14 cellular contexts compared by ENCODE assay signal in the genomic region with DNA sequence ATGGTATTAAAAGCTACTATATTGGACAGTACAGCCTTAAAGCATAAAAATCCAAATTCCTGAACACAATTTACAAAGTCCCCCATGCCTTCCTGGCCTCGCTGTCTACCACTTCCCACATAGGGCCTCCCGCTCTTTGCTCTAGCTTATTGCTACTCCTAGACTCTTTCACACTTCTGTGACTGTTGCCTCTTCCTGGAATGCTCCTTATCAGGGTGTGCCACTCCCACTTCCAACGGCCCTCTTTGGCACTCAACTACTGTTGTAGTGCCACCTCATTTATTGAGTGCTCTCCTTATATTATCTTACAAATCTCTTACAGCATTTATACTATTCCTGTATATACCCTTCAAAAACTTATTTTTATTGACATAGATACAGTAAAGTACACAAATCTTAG. TPM values are rescaled to one million over a fixed set of nuclear protein-coding genes. Genes with fewer than 3 reads are reported as not detected.
A peak's percentile ranks its signal among the peaks of the same experiment; 100 is the strongest.
DNase-seq lines count a peak whose midpoint lies in the region; ATAC-seq and TF ChIP-seq lines count a peak whose summit lies in the region.
"Had no signal": no experiment of that assay in that cellular context is flagged by ENCODE, and none has a peak within 500 bp of the region (broad histone marks: within the 10 kb centered on the region; RNA-seq: fewer than 3 reads in every experiment).

No MANE protein-coding gene starts in this region.

- H3K27ac ChIP-seq in heart left ventricle (no peak overlapping the region), upper lobe of right lung (no peak overlapping the region)
- H3K27ac ChIP-seq: epithelial cell of prostate, pancreas had no signal

- peak overlapping the region; percentile 49 for H3K4me3 Mint-ChIP-seq in activated T-helper 1 cell treated with anti-CD3 and anti-CD28 coated beads, Interleukin-12 subunit alpha, Interleukin-12 subunit beta, Interleukin-2, Interleukin-4 antibody, amounts not matched to agents 30 ng/mL and 10 ng/mL and 1 ng/mL, durations not matched to agents 14 hours and 24 hours and 36 hours
- H3K4me3 Mint-ChIP-seq in memory B cell = no peak overlapping the region
- H3K4me3 Mint-ChIP-seq in WTC11 = no peak overlapping the region
- H3K4me3 Mint-ChIP-seq: stimulated activated memory B cell treated with anti-CD40 and anti-IgM and Interleukin-4, amounts not matched to agents 10 μg/mL and 1 μg/mL and 100 μg/mL, for 72 hours had no signal

- POLR2A ChIA-PET in WTC11 (lab: Charles Lee) = interaction anchor here (0.7 kb wide), 1 partner anchor 61 kb away, joined by 6 read pairs; no protein-coding TSS in a partner anchor

- peaks cover 4% of the 10 kb centered on the region for H3K9me3 Mint-ChIP-seq in activated T-helper 1 cell treated with anti-CD3 and anti-CD28 coated beads, Interleukin-12 subunit alpha, Interleukin-12 subunit beta, Interleukin-2, Interleukin-4 antibody, amounts not matched to agents 30 ng/mL and 10 ng/mL and 1 ng/mL, durations not matched to agents 14 hours and 24 hours and 36 hours
- H3K9me3 Mint-ChIP-seq in memory B cell = no peaks in the 10 kb centered on the region
- H3K9me3 Mint-ChIP-seq in WTC11 = peaks cover 5% of the 10 kb centered on the region
- H3K9me3 Mint-ChIP-seq: stimulated activated memory B cell treated with anti-CD40 and anti-IgM and Interleukin-4, amounts not matched to agents 10 μg/mL and 1 μg/mL and 100 μg/mL, for 72 hours had no signal

- peaks cover 0 to 3% (median 0%) of the 10 kb centered on the region in 12 donors for H3K9me3 ChIP-seq in heart left ventricle
- H3K9me3 ChIP-seq in upper lobe of right lung = no peaks in the 10 kb centered on the region
- H3K9me3 ChIP-seq: pancreas had no signal

- H3K4me3 ChIP-seq in heart left ventricle (no peak overlapping the region), upper lobe of right lung (no peak overlapping the region)
- H3K4me3 ChIP-seq: pancreas had no signal

- TF ChIP-seq POLR2A in heart left ventricle (IDR thresholded peaks at IDR 0.05) = no peak

- H3K27me3 ChIP-seq in heart left ventricle = no peaks in the 10 kb centered on the region
- H3K27me3 ChIP-seq in upper lobe of right lung = no peaks in the 10 kb centered on the region
- H3K27me3 ChIP-seq: pancreas had no signal

- peak; percentile 45 for DNase-seq in left cardiac atrium
- no peak for DNase-seq in heart left ventricle
- no peak for DNase-seq in activated T-helper 1 cell treated with anti-CD3 and anti-CD28 coated beads, Interleukin-12 subunit alpha, Interleukin-12 subunit beta, Interleukin-2, Interleukin-4 antibody, amounts not matched to agents 30 ng/mL and 10 ng/mL and 1 ng/mL, durations not matched to agents 14 hours and 24 hours and 36 hours (ENCODE audit: low spot score)
- DNase-seq in memory B cell (ENCODE audit: low spot score in 2 of 2) = no peak
- no peak for DNase-seq in upper lobe of right lung
- DNase-seq in WTC11 (ENCODE audit: low spot score) = no peak
- DNase-seq in NCI-H748 (lab: John Stamatoyannopoulos, UW; ENCODE audit: unreplicated experiment) = no peak
- DNase-seq in T-helper 1 cell = no peak
- DNase-seq: anterior cingulate cortex, HCEC 1CT, NCI-H2029, pancreas had no signal

- peak overlapping the region; percentile 65 for H3K27ac Mint-ChIP-seq in activated T-helper 1 cell treated with anti-CD3 and anti-CD28 coated beads, Interleukin-12 subunit alpha, Interleukin-12 subunit beta, Interleukin-2, Interleukin-4 antibody, amounts not matched to agents 30 ng/mL and 10 ng/mL and 1 ng/mL, durations not matched to agents 14 hours and 24 hours and 36 hours
- H3K27ac Mint-ChIP-seq in memory B cell (peak overlapping the region; percentile 7), WTC11 (no peak overlapping the region)
- H3K27ac Mint-ChIP-seq: stimulated activated memory B cell treated with anti-CD40 and anti-IgM and Interleukin-4, amounts not matched to agents 10 μg/mL and 1 μg/mL and 100 μg/mL, for 72 hours had no signal

- H3K4me1 Mint-ChIP-seq in activated T-helper 1 cell treated with anti-CD3 and anti-CD28 coated beads, Interleukin-12 subunit alpha, Interleukin-12 subunit beta, Interleukin-2, Interleukin-4 antibody, amounts not matched to agents 30 ng/mL and 10 ng/mL and 1 ng/mL, durations not matched to agents 14 hours and 24 hours and 36 hours (ENCODE audit: low read depth) = peaks cover 43% of the 10 kb centered on the region
- H3K4me1 Mint-ChIP-seq in memory B cell = peaks cover 26% of the 10 kb centered on the region
- H3K4me1 Mint-ChIP-seq in WTC11 = peaks cover 16% of the 10 kb centered on the region

- H3K27me3 Mint-ChIP-seq in activated T-helper 1 cell treated with anti-CD3 and anti-CD28 coated beads, Interleukin-12 subunit alpha, Interleukin-12 subunit beta, Interleukin-2, Interleukin-4 antibody, amounts not matched to agents 30 ng/mL and 10 ng/mL and 1 ng/mL, durations not matched to agents 14 hours and 24 hours and 36 hours (ENCODE audit: insufficient read depth) = peaks cover 2% of the 10 kb centered on the region
- no peaks in the 10 kb centered on the region for H3K27me3 Mint-ChIP-seq in memory B cell
- no peaks in the 10 kb centered on the region for H3K27me3 Mint-ChIP-seq in WTC11 (ENCODE audit: low read depth)
- H3K27me3 Mint-ChIP-seq: stimulated activated memory B cell treated with anti-CD40 and anti-IgM and Interleukin-4, amounts not matched to agents 10 μg/mL and 1 μg/mL and 100 μg/mL, for 72 hours had no signal

- TF ChIP-seq CTCF in heart left ventricle (IDR thresholded peaks at IDR 0.05) (no peak), upper lobe of right lung (IDR thresholded peaks at IDR 0.05) (no peak), WTC11 (IDR thresholded peaks at IDR 0.05) (no peak)

- peaks cover 0 to 47% (median 22%) of the 10 kb centered on the region in 12 donors for H3K4me1 ChIP-seq in heart left ventricle
- peaks cover 22% of the 10 kb centered on the region for H3K4me1 ChIP-seq in upper lobe of right lung

- ATAC-seq in left cardiac atrium (peak in 1 of 2 donors; percentile 4), heart left ventricle (no peak), memory B cell (ENCODE audit: low read depth) (no peak), upper lobe of right lung (peak; percentile 66), WTC11 (no peak)
- ATAC-seq: pancreas; stimulated activated memory B cell treated with anti-CD40 and anti-IgM and Interleukin-4, amounts not matched to agents 10 μg/mL and 1 μg/mL and 100 μg/mL, for 72 hours had no signal

- CTCF ChIA-PET in WTC11 (lab: Charles Lee) = interaction anchor here (0.6 to 0.7 kb wide), 3 partner anchors 21 to 1401 kb away, joined by 3 to 4 read pairs (median 4); no protein-coding TSS in a partner anchor

- H3K36me3 Mint-ChIP-seq in activated T-helper 1 cell treated with anti-CD3 and anti-CD28 coated beads, Interleukin-12 subunit alpha, Interleukin-12 subunit beta, Interleukin-2, Interleukin-4 antibody, amounts not matched to agents 30 ng/mL and 10 ng/mL and 1 ng/mL, durations not matched to agents 14 hours and 24 hours and 36 hours (ENCODE audit: low read depth) = peaks cover 44% of the 10 kb centered on the region
- H3K36me3 Mint-ChIP-seq in memory B cell (peaks cover 15% of the 10 kb centered on the region), WTC11 (peaks cover 20% of the 10 kb centered on the region)

- 58 to 64% (median 63%) methylated on average over 3 of the region's 3 CpGs for WGBS in heart left ventricle, 4 donors

- intact Hi-C loops in left cardiac atrium (cut with DNase I) (loop anchor here in 1 of 2 donors (10.0 kb wide), 1 partner anchor 124 kb away; the partner anchor contains the start of gene TMEM167B), heart left ventricle (cut with DNase I) (no loop called here), upper lobe of right lung (cut with DNase I) (no loop called here)
- intact Hi-C loops in activated T-helper 1 cell treated with anti-CD3 and anti-CD28 coated beads, Interleukin-12 subunit alpha, Interleukin-12 subunit beta, Interleukin-2, Interleukin-4 antibody, amounts not matched to agents 30 ng/mL and 10 ng/mL and 1 ng/mL, durations not matched to agents 14 hours and 24 hours and 36 hours (cut with micrococcal nuclease) = no loop called here

- peaks cover 0 to 40% (median 10%) of the 10 kb centered on the region in 9 donors for H3K36me3 ChIP-seq in heart left ventricle
- H3K36me3 ChIP-seq in upper lobe of right lung = peaks cover 6% of the 10 kb centered on the region

TF ChIP-seq in WTC11, 78 proteins besides CTCF, POLR2A, EP300 and RAD21 (continues in another document):
- no peak for TF ChIP-seq ZNF138 (CRISPR knock-in tag; conservative IDR thresholded peaks at IDR 0.05)
- TF ChIP-seq PREB (CRISPR knock-in tag; IDR thresholded peaks at IDR 0.05; ENCODE audit: borderline replicate concordance) = no peak

RNA-seq across cellular contexts. Expression of gene SARS1, which starts 4.8 kb away (rescaled TPM):
- total RNA-seq in left cardiac atrium (100 to 1,000 TPM; 109 to 141 TPM), heart left ventricle (100 to 1,000 TPM in 6 of 9 donors, 10 to 100 TPM in 3; 88.5 to 113 (median 102) TPM), upper lobe of right lung (194 TPM), WTC11 (2021) (126 to 149 TPM (median 129 TPM) in 3 replicates)
- polyA plus RNA-seq in heart left ventricle = 100 to 1,000 TPM in 1 of 2 donors, 10 to 100 TPM in 1; 41.1 to 179 TPM
- 147 and 154 TPM in 2 replicates for total RNA-seq in activated T-helper 1 cell treated with anti-CD3 and anti-CD28 coated beads, Interleukin-12 subunit alpha, Interleukin-12 subunit beta, Interleukin-2, Interleukin-4 antibody, amounts not matched to agents 30 ng/mL and 10 ng/mL and 1 ng/mL, durations not matched to agents 14 hours and 24 hours and 36 hours

RNA-seq across cellular contexts. Expression of gene CELSR2, which starts 30.8 kb away (rescaled TPM):
- total RNA-seq in left cardiac atrium (10 to 100 TPM; 15.6 to 21.1 TPM), heart left ventricle (10 to 100 TPM in 1 of 9 donors, 1 to 10 TPM in 8; 2.5 to 11.9 (median 8.6) TPM), upper lobe of right lung (7.4 TPM), WTC11 (2021) (26.8 to 31.3 TPM (median 28.2 TPM) in 3 replicates)
- 1 to 10 TPM; 1.6 to 2.1 TPM for polyA plus RNA-seq in heart left ventricle
- total RNA-seq in activated T-helper 1 cell treated with anti-CD3 and anti-CD28 coated beads, Interleukin-12 subunit alpha, Interleukin-12 subunit beta, Interleukin-2, Interleukin-4 antibody, amounts not matched to agents 30 ng/mL and 10 ng/mL and 1 ng/mL, durations not matched to agents 14 hours and 24 hours and 36 hours = 4.1 and 4.9 TPM in 2 replicates
